12 cellular contexts compared by ENCODE assay signal in the genomic region with DNA sequence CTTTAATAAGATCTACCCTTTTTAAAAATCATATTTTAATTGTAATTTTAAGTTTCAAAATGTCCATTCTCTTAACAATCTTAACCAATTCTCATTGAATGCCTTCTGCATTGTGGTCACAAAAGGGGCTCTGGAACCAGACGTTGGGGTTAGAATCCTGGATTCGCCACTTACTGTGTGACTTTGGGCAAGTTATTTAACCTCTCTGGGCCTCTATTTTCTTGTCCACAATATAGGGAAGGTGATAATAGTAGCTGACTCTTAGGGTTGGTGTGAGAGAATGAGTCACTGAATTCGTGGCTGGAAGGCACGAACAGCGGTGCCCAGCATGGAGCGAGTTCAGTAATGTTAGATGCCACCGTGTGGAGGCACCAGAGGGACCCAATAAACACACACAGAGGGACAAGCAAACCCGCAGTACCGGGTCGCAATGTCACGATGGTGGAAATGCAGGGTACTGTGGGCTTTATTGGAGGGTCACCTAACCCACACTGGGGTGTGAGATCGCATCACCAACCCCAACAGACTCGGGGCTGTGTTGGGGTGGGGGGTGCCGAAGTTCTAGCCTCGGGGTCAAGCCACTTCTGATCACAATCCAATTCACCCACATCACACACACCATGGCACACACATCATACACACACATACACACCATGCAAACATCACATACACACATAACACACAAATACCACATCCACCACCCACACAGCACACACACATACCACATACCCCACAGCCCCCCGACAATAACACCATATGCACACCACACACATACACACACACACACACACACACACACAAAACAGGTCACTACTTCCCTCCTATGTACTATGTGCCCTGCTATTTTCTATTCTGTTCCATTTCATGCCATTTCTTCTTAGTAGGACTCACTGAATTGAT. TPM values are rescaled to one million over a fixed set of nuclear protein-coding genes. Genes with fewer than 3 reads are reported as not detected.
DNase-seq lines count a peak whose midpoint lies in the region; ATAC-seq and TF ChIP-seq lines count a peak whose summit lies in the region.
"Had no signal": no experiment of that assay in that cellular context is flagged by ENCODE, and none has a peak within 500 bp of the region (broad histone marks: within the 10 kb centered on the region; RNA-seq: fewer than 3 reads in every experiment).

No MANE protein-coding gene starts in this region.

- H3K4me3 Mint-ChIP-seq in CD4-positive, CD25-positive, alpha-beta regulatory T cell = peak overlapping the region in 3 of 4 donors; percentile 13 to 69 (median 52)
- no peak overlapping the region for H3K4me3 Mint-ChIP-seq in chondrocyte (ENCODE audit: unreplicated experiment)
- H3K4me3 Mint-ChIP-seq in natural killer cell treated with Interleukin-12 subunit alpha and Interleukin-12 subunit beta and Interleukin-15 and Interleukin-18, amount 100 ng/mL, for 72 hours = peak overlapping the region; percentile 8
- H3K4me3 Mint-ChIP-seq: memory B cell had no signal

- no peaks in the 10 kb centered on the region for H3K36me3 ChIP-seq in CD4-positive, CD25-positive, alpha-beta regulatory T cell (ENCODE audit: control insufficient read depth, insufficient read depth, low read length)

- H3K27ac Mint-ChIP-seq in CD4-positive, CD25-positive, alpha-beta regulatory T cell = peak overlapping the region; percentile 50 to 93 (median 86)
- H3K27ac Mint-ChIP-seq in chondrocyte (ENCODE audit: unreplicated experiment) = peak overlapping the region; percentile 96
- peak overlapping the region in 1 of 2 donors; percentile 58 for H3K27ac Mint-ChIP-seq in natural killer cell treated with Interleukin-12 subunit alpha and Interleukin-12 subunit beta and Interleukin-15 and Interleukin-18, amount 100 ng/mL, for 72 hours
- H3K27ac Mint-ChIP-seq: memory B cell had no signal

- TF ChIP-seq CTCF in chondrocyte (IDR thresholded peaks at IDR 0.05) = no peak

- no peaks in the 10 kb centered on the region for H3K36me3 Mint-ChIP-seq in CD4-positive, CD25-positive, alpha-beta regulatory T cell
- H3K36me3 Mint-ChIP-seq in chondrocyte (ENCODE audit: low read depth) = no peaks in the 10 kb centered on the region
- no peaks in the 10 kb centered on the region for H3K36me3 Mint-ChIP-seq in natural killer cell treated with Interleukin-12 subunit alpha and Interleukin-12 subunit beta and Interleukin-15 and Interleukin-18, amount 100 ng/mL, for 72 hours
- H3K36me3 Mint-ChIP-seq: memory B cell had no signal

- H3K27me3 ChIP-seq in CD4-positive, CD25-positive, alpha-beta regulatory T cell (ENCODE audit: control insufficient read depth, insufficient read depth, low read length) = no peaks in the 10 kb centered on the region

- no peak for ATAC-seq in CD4-positive, CD25-positive, alpha-beta regulatory T cell (ENCODE audit: low read depth in 2 of 2)
- peak; percentile 45 to 62 for ATAC-seq in natural killer cell treated with Interleukin-12 subunit alpha and Interleukin-12 subunit beta and Interleukin-15 and Interleukin-18, amount 100 ng/mL, for 72 hours
- ATAC-seq in HG02678 (IDR thresholded peaks at IDR 0.05; ENCODE audit: unreplicated experiment) = no peak
- ATAC-seq: HCT116 had no signal

- H3K9me3 Mint-ChIP-seq in CD4-positive, CD25-positive, alpha-beta regulatory T cell = no peaks in the 10 kb centered on the region
- no peaks in the 10 kb centered on the region for H3K9me3 Mint-ChIP-seq in chondrocyte (ENCODE audit: low read depth)
- no peaks in the 10 kb centered on the region for H3K9me3 Mint-ChIP-seq in natural killer cell treated with Interleukin-12 subunit alpha and Interleukin-12 subunit beta and Interleukin-15 and Interleukin-18, amount 100 ng/mL, for 72 hours
- H3K9me3 Mint-ChIP-seq: memory B cell had no signal

- H3K4me1 ChIP-seq in CD4-positive, CD25-positive, alpha-beta regulatory T cell (ENCODE audit: control insufficient read depth, insufficient read depth, low read length, poor library complexity, severe bottlenecking) = peaks cover 37% of the 10 kb centered on the region

- no peak overlapping the region for H3K27ac ChIP-seq in CD4-positive, CD25-positive, alpha-beta regulatory T cell (ENCODE audit: insufficient read depth, low read length, poor library complexity, severe bottlenecking)
- H3K27ac ChIP-seq: C4-2B had no signal

- H3K27me3 Mint-ChIP-seq in CD4-positive, CD25-positive, alpha-beta regulatory T cell = no peaks in the 10 kb centered on the region
- H3K27me3 Mint-ChIP-seq in chondrocyte (ENCODE audit: low read depth) = no peaks in the 10 kb centered on the region
- H3K27me3 Mint-ChIP-seq in natural killer cell treated with Interleukin-12 subunit alpha and Interleukin-12 subunit beta and Interleukin-15 and Interleukin-18, amount 100 ng/mL, for 72 hours = peaks cover 10% of the 10 kb centered on the region in 2 donors
- H3K27me3 Mint-ChIP-seq: memory B cell had no signal

- H3K4me1 Mint-ChIP-seq in CD4-positive, CD25-positive, alpha-beta regulatory T cell = peaks cover 23 to 70% (median 44%) of the 10 kb centered on the region in 4 donors
- H3K4me1 Mint-ChIP-seq in chondrocyte (ENCODE audit: low read depth) = peaks cover 29% of the 10 kb centered on the region
- peaks cover 47 to 54% of the 10 kb centered on the region in 2 donors for H3K4me1 Mint-ChIP-seq in natural killer cell treated with Interleukin-12 subunit alpha and Interleukin-12 subunit beta and Interleukin-15 and Interleukin-18, amount 100 ng/mL, for 72 hours (ENCODE audit: low read depth in 2 of 2)

- no peak overlapping the region for H3K4me3 ChIP-seq in CD4-positive, CD25-positive, alpha-beta regulatory T cell (ENCODE audit: low read depth, low read length)
- H3K4me3 ChIP-seq: skin epidermis had no signal

- no peaks in the 10 kb centered on the region for H3K9me3 ChIP-seq in CD4-positive, CD25-positive, alpha-beta regulatory T cell (ENCODE audit: control insufficient read depth in 2 of 2, low read length in 2 of 2)

- no peak for DNase-seq in CD4-positive, CD25-positive, alpha-beta regulatory T cell
- DNase-seq in NOMO-1 (lab: John Stamatoyannopoulos, UW; ENCODE audit: unreplicated experiment in 2 of 2) = peak; percentile 21 to 67
- DNase-seq in chondrocyte (ENCODE audit: low spot score) = no peak
- DNase-seq in natural killer cell treated with Interleukin-12 subunit alpha and Interleukin-12 subunit beta and Interleukin-15 and Interleukin-18, amount 100 ng/mL, for 72 hours (ENCODE audit: low spot score) = no peak
- DNase-seq in SK-N-DZ (ENCODE audit: low spot score) = no peak
- DNase-seq in central memory CD4-positive, alpha-beta T cell = no peak
- no peak for DNase-seq in NCI-H774 (lab: John Stamatoyannopoulos, UW)

RNA-seq across cellular contexts. Expression of a gene that starts 27.0 kb away (rescaled TPM):
- 56.9 TPM for total RNA-seq in CD4-positive, CD25-positive, alpha-beta regulatory T cell
- 100 to 1,000 TPM; 110 to 121 (median 111) TPM for polyA plus RNA-seq in CD4-positive, CD25-positive, alpha-beta regulatory T cell
- 16.5 to 19.4 TPM (median 18.6 TPM) in 3 replicates for total RNA-seq in chondrocyte
- total RNA-seq in natural killer cell treated with Interleukin-12 subunit alpha and Interleukin-12 subunit beta and Interleukin-15 and Interleukin-18, amount 100 ng/mL, for 72 hours = 10 to 100 TPM; 16.9 to 17.6 TPM
- polyA plus RNA-seq in SK-N-DZ (2014; cell fraction: cytosol; rRNA removed) = 6.5 and 6.7 TPM in 2 replicates
- polyA plus RNA-seq in SK-N-DZ (2014; cell fraction: nucleus; rRNA removed) = 10.7 and 16.4 TPM in 2 replicates

Comparison
In these comparisons a context has a peak if more than half of its experiments do, and no peak if none do; other contexts are left out.
1. ATAC-seq: peak in natural killer cell treated with Interleukin-12 subunit alpha and Interleukin-12 subunit beta and Interleukin-15 and Interleukin-18, amount 100 ng/mL, for 72 hours (2 of 2); none in CD4-positive, CD25-positive, alpha-beta regulatory T cell (0 of 2) and HG02678 (single experiment).
2. DNase-seq: peak in NOMO-1 (2 of 2); none in CD4-positive, CD25-positive, alpha-beta regulatory T cell (0 of 3), chondrocyte (single experiment), natural killer cell treated with Interleukin-12 subunit alpha and Interleukin-12 subunit beta and Interleukin-15 and Interleukin-18, amount 100 ng/mL, for 72 hours (single experiment), SK-N-DZ (single experiment), central memory CD4-positive, alpha-beta T cell (single experiment) and NCI-H774 (single experiment).